25 cellular contexts compared by ENCODE assay signal in the genomic region with DNA sequence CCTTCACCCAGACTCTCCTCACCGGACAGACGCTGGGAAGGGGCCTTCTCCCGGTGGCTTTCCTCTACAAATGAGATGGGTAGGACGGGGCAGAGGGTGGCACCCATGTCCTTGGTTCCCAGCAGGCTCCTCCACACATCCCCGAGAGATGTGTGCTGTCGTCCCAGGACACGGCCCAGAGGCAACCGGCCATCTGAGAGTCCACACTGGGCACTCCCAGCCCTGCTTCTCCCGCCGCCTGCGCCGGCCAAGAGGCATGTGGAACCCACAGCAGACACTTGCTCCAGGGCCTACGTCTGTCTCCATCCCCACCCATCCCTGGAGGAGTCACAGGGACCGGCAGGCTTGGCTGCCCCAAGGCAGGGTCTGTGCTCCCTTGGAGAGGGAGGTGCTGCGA.
DNase-seq lines count a peak whose midpoint lies in the region; ATAC-seq and TF ChIP-seq lines count a peak whose summit lies in the region.
"Had no signal": no experiment of that assay in that cellular context is flagged by ENCODE, and none has a peak within 500 bp of the region (broad histone marks: within the 10 kb centered on the region; RNA-seq: fewer than 3 reads in every experiment).

No MANE protein-coding gene starts in this region.

- H3K27ac ChIP-seq in right lobe of liver (no peak overlapping the region), suprapubic skin (peak overlapping the region; percentile 85), MM.1S (ENCODE audit: low read length) (no peak overlapping the region)
- H3K27ac ChIP-seq: parathyroid adenoma, RWPE1, transverse colon had no signal

- no peak overlapping the region for H3K9ac ChIP-seq in MM.1S (ENCODE audit: low read length)
- H3K9ac ChIP-seq: parathyroid adenoma had no signal

- no peaks in the 10 kb centered on the region for H3K27me3 ChIP-seq in right lobe of liver
- no peaks in the 10 kb centered on the region for H3K27me3 ChIP-seq in suprapubic skin
- H3K27me3 ChIP-seq in MM.1S (replicated peaks; ENCODE audit: insufficient read depth, low read length) = no peaks in the 10 kb centered on the region
- H3K27me3 ChIP-seq: BE2C, foreskin keratinocyte, transverse colon had no signal

- no peak overlapping the region for H3K4me2 ChIP-seq in MM.1S (ENCODE audit: low read depth, low read length)

- no peaks in the 10 kb centered on the region for H3K4me1 ChIP-seq in right lobe of liver
- H3K4me1 ChIP-seq in suprapubic skin = peaks cover 27% of the 10 kb centered on the region
- no peaks in the 10 kb centered on the region for H3K4me1 ChIP-seq in MM.1S (ENCODE audit: low read length)
- H3K4me1 ChIP-seq: BE2C, foreskin keratinocyte, parathyroid adenoma, transverse colon had no signal

- no peaks in the 10 kb centered on the region for H3K27me3 Mint-ChIP-seq in chondrocyte (ENCODE audit: low read depth)
- H3K27me3 Mint-ChIP-seq: activated CD4-positive, alpha-beta T cell treated with anti-CD3 and anti-CD28 coated beads, Interleukin-2, amount 10 ng/mL, durations not matched to agents 7 days and 5 days; naive thymus-derived CD8-positive, alpha-beta T cell; stimulated activated naive CD8-positive, alpha-beta T cell treated with anti-CD3 and anti-CD28 coated beads, Interleukin-15, amount 100 ng/mL, for 72 hours had no signal

- ATAC-seq in right lobe of liver = no peak
- no peak for ATAC-seq in GM21576 (IDR thresholded peaks at IDR 0.05; ENCODE audit: unreplicated experiment)
- ATAC-seq in HG03457 (IDR thresholded peaks at IDR 0.05; ENCODE audit: unreplicated experiment) = no peak
- ATAC-seq: naive thymus-derived CD8-positive, alpha-beta T cell; stimulated activated naive CD8-positive, alpha-beta T cell treated with anti-CD3 and anti-CD28 coated beads, Interleukin-15, amount 100 ng/mL, for 72 hours had no signal

- H2AFZ ChIP-seq in MM.1S (ENCODE audit: low read length) = no peak overlapping the region
- H2AFZ ChIP-seq: parathyroid adenoma had no signal

- H3K36me3 Mint-ChIP-seq in chondrocyte (ENCODE audit: low read depth) = peaks cover 16% of the 10 kb centered on the region

- TF ChIP-seq EP300 in suprapubic skin (IDR thresholded peaks at IDR 0.05) = no peak

- no peaks in the 10 kb centered on the region for H3K9me2 ChIP-seq in MM.1S (replicated peaks; ENCODE audit: insufficient read depth, low read length)

- TF ChIP-seq POLR2A in right lobe of liver (IDR thresholded peaks at IDR 0.05) (no peak), suprapubic skin (IDR thresholded peaks at IDR 0.05) (no peak)

- no peaks in the 10 kb centered on the region for H3K4me1 Mint-ChIP-seq in chondrocyte (ENCODE audit: low read depth)
- H3K4me1 Mint-ChIP-seq: activated CD4-positive, alpha-beta T cell treated with anti-CD3 and anti-CD28 coated beads, Interleukin-2, amount 10 ng/mL, durations not matched to agents 7 days and 5 days had no signal

- DNase-seq in activated CD8-positive, alpha-beta memory T cell treated with anti-CD3 and anti-CD28 coated beads for 24 hours = peak; percentile 40
- DNase-seq in activated CD8-positive, alpha-beta memory T cell treated with anti-CD3 and anti-CD28 coated beads, Interleukin-2, amount 50 U/mL, for 48 hours = no peak
- peak; percentile 88 for DNase-seq in chondrocyte (ENCODE audit: low spot score)
- DNase-seq in right lobe of liver = peak in 2 of 3 donors; percentile 21 to 49
- DNase-seq in suprapubic skin (ENCODE audit: low spot score in 2 of 2) = peak in 1 of 2 donors; percentile 61
- DNase-seq in MM.1S = no peak
- DNase-seq: 8988T; activated CD4-positive, alpha-beta T cell treated with anti-CD3 and anti-CD28 coated beads, Interleukin-2, amount 10 ng/mL, durations not matched to agents 7 days and 5 days; activated naive CD4-positive, alpha-beta T cell; BE2C; COR-L47; DND-41; HCEC 1CT; Kasumi-1; NCI-H1092; NCI-H2081 treated with DMSO at 0.1 percent for 48 hours; stimulated activated CD4-positive, alpha-beta T cell treated with anti-CD3 and anti-CD28 coated beads, Interleukin-4, amount 100 ng/mL, for 24 hours; transverse colon had no signal

- TF ChIP-seq CTCF in chondrocyte (IDR thresholded peaks at IDR 0.05) (no peak), right lobe of liver (IDR thresholded peaks at IDR 0.05) (no peak), suprapubic skin (IDR thresholded peaks at IDR 0.05) (no peak), MM.1S (IDR thresholded peaks at IDR 0.05; ENCODE audit: low read length) (no peak)

- no peak overlapping the region for H3K4me3 Mint-ChIP-seq in chondrocyte (ENCODE audit: unreplicated experiment)
- H3K4me3 Mint-ChIP-seq: activated CD4-positive, alpha-beta T cell treated with anti-CD3 and anti-CD28 coated beads, Interleukin-2, amount 10 ng/mL, durations not matched to agents 7 days and 5 days; stimulated activated naive CD8-positive, alpha-beta T cell treated with anti-CD3 and anti-CD28 coated beads, Interleukin-15, amount 100 ng/mL, for 72 hours had no signal

- WGBS in right lobe of liver (ENCODE audit: insufficient coverage, low coverage, low lambda C conversion rate, missing lambda C conversion rate) = 100% methylated on average over 2 of the region's 15 CpGs
- 52% methylated on average over 11 of the region's 15 CpGs for WGBS in suprapubic skin

- H3K79me2 ChIP-seq in MM.1S (ENCODE audit: low read length) = no peaks in the 10 kb centered on the region
- H3K79me2 ChIP-seq: parathyroid adenoma had no signal

- H3F3A ChIP-seq in MM.1S (ENCODE audit: insufficient read depth, low read length) = no peaks in the 10 kb centered on the region

- H3K36me3 ChIP-seq in right lobe of liver (peaks cover 0 to 38% (median 11%) of the 10 kb centered on the region in 4 donors), suprapubic skin (peaks cover 58% of the 10 kb centered on the region), MM.1S (replicated peaks; ENCODE audit: insufficient read depth, low read length) (no peaks in the 10 kb centered on the region)

- no peaks in the 10 kb centered on the region for H3K9me3 Mint-ChIP-seq in chondrocyte (ENCODE audit: low read depth)
- H3K9me3 Mint-ChIP-seq: activated CD4-positive, alpha-beta T cell treated with anti-CD3 and anti-CD28 coated beads, Interleukin-2, amount 10 ng/mL, durations not matched to agents 7 days and 5 days; naive thymus-derived CD8-positive, alpha-beta T cell; stimulated activated naive CD8-positive, alpha-beta T cell treated with anti-CD3 and anti-CD28 coated beads, Interleukin-15, amount 100 ng/mL, for 72 hours had no signal

- no peaks in the 10 kb centered on the region for H4K20me1 ChIP-seq in MM.1S (ENCODE audit: insufficient read depth, low read length)

- H3K9me3 ChIP-seq in right lobe of liver (no peaks in the 10 kb centered on the region), suprapubic skin (no peaks in the 10 kb centered on the region), MM.1S (replicated peaks; ENCODE audit: insufficient read depth, low read length) (no peaks in the 10 kb centered on the region)
- H3K9me3 ChIP-seq: BE2C, transverse colon had no signal

- intact Hi-C loops in right lobe of liver (cut with DNase I) = no loop called here

- H3K4me3 ChIP-seq in right lobe of liver (no peak overlapping the region), suprapubic skin (no peak overlapping the region), MM.1S (ENCODE audit: low read length) (no peak overlapping the region)
- H3K4me3 ChIP-seq: transverse colon had no signal

- H3K27ac Mint-ChIP-seq in chondrocyte (ENCODE audit: unreplicated experiment) = no peak overlapping the region
- H3K27ac Mint-ChIP-seq: activated CD4-positive, alpha-beta T cell treated with anti-CD3 and anti-CD28 coated beads, Interleukin-2, amount 10 ng/mL, durations not matched to agents 7 days and 5 days had no signal

Comparison
In these comparisons a context has a peak if more than half of its experiments do, and no peak if none do; other contexts are left out.
1. DNase-seq: peak in activated CD8-positive, alpha-beta memory T cell treated with anti-CD3 and anti-CD28 coated beads for 24 hours (single experiment), chondrocyte (single experiment) and right lobe of liver (2 of 3); none in activated CD8-positive, alpha-beta memory T cell treated with anti-CD3 and anti-CD28 coated beads, Interleukin-2, amount 50 U/mL, for 48 hours (single experiment) and MM.1S (single experiment).